ENCODE assay signal across 9 cellular contexts in genomic region chr2:84314901-84315330, GRCh38.
A peak's percentile ranks its signal among the peaks of the same experiment; 100 is the strongest.
DNase-seq lines count a peak whose midpoint lies in the region; ATAC-seq lines count a peak whose summit lies in the region.
"Had no signal": no experiment of that assay in that cellular context is flagged by ENCODE, and none has a peak within 500 bp of the region (broad histone marks: within the 10 kb centered on the region; RNA-seq: fewer than 3 reads in every experiment).

No MANE protein-coding gene starts in this region.

- H3K4me3 ChIP-seq in CD8-positive, alpha-beta memory T cell (ENCODE audit: low read length): no peak overlapping the region
- H3K4me3 ChIP-seq in effector memory CD4-positive, alpha-beta T cell (ENCODE audit: insufficient read depth, low read depth, low read length, poor library complexity, severe bottlenecking): no peak overlapping the region

- CTCF ChIA-PET in CD8-positive, alpha-beta memory T cell (lab: Charles Lee): interaction anchor here (0.8 to 3.1 kb wide), 5 partner anchors 11 to 18 kb away, joined by 3 to 24 read pairs (median 3); no protein-coding TSS in a partner anchor
- CTCF ChIA-PET in activated CD4-positive, alpha-beta memory T cell treated with anti-CD3 and anti-CD28 coated beads for 36 hours (lab: Charles Lee): interaction anchor here (0.6 to 4.8 kb wide), 15 partner anchors 10 to 1751 kb away, joined by 3 to 39 read pairs (median 3); no protein-coding TSS in a partner anchor

- ATAC-seq in GM19328 (IDR thresholded peaks at IDR 0.05; ENCODE audit: unreplicated experiment) (peak; percentile 94), HG03378 (IDR thresholded peaks at IDR 0.05; ENCODE audit: unreplicated experiment) (peak; percentile 99)

- no peaks in the 10 kb centered on the region for H3K36me3 ChIP-seq in CD8-positive, alpha-beta memory T cell (ENCODE audit: insufficient read depth, low read length)
- H3K36me3 ChIP-seq in effector memory CD4-positive, alpha-beta T cell (ENCODE audit: control insufficient read depth, insufficient read depth, low read length): no peaks in the 10 kb centered on the region

- POLR2A ChIA-PET in CD8-positive, alpha-beta memory T cell (lab: Charles Lee): no interaction called here
- POLR2A ChIA-PET in activated CD4-positive, alpha-beta memory T cell treated with anti-CD3 and anti-CD28 coated beads for 36 hours (lab: Charles Lee): no interaction called here

- H3K9me3 ChIP-seq in CD8-positive, alpha-beta memory T cell (ENCODE audit: low read length): no peaks in the 10 kb centered on the region
- no peaks in the 10 kb centered on the region for H3K9me3 ChIP-seq in effector memory CD4-positive, alpha-beta T cell (ENCODE audit: control insufficient read depth, low read length)

- no peaks in the 10 kb centered on the region for H3K4me1 ChIP-seq in CD8-positive, alpha-beta memory T cell (ENCODE audit: insufficient read depth, low read length)
- H3K4me1 ChIP-seq in effector memory CD4-positive, alpha-beta T cell (ENCODE audit: control insufficient read depth, insufficient read depth, low read length, poor library complexity, severe bottlenecking): no peaks in the 10 kb centered on the region

- DNase-seq in CD8-positive, alpha-beta memory T cell: peak; percentile 34 to 70 (median 54)
- DNase-seq in NCI-H774 (lab: John Stamatoyannopoulos, UW) (peak; percentile 50), middle frontal gyrus (ENCODE audit: extremely low spot score, low spot score) (peak; percentile 83)
- peak; percentile 83 for DNase-seq in activated CD4-positive, alpha-beta memory T cell treated with anti-CD3 and anti-CD28 coated beads for 36 hours
- peak; percentile 27 to 57 (median 38) for DNase-seq in effector memory CD4-positive, alpha-beta T cell
- DNase-seq in stimulated activated CD8-positive, alpha-beta memory T cell treated with anti-CD3 and anti-CD28 coated beads, Interleukin-4, amount 100 ng/mL, for 48 hours: peak; percentile 91

- H3K4me1 Mint-ChIP-seq in CD8-positive, alpha-beta memory T cell: peaks cover 3 to 5% (median 4%) of the 10 kb centered on the region in 3 donors
- peaks cover 4% of the 10 kb centered on the region for H3K4me1 Mint-ChIP-seq in activated CD4-positive, alpha-beta memory T cell treated with anti-CD3 and anti-CD28 coated beads for 36 hours (ENCODE audit: low read depth)

- H3K36me3 Mint-ChIP-seq in CD8-positive, alpha-beta memory T cell: no peaks in the 10 kb centered on the region
- H3K36me3 Mint-ChIP-seq in activated CD4-positive, alpha-beta memory T cell treated with anti-CD3 and anti-CD28 coated beads for 36 hours: no peaks in the 10 kb centered on the region

- intact Hi-C loops in activated CD4-positive, alpha-beta memory T cell treated with anti-CD3 and anti-CD28 coated beads for 36 hours (cut with micrococcal nuclease): loop anchor here (5.0 kb wide), 1 partner anchor 107 kb away; no protein-coding TSS in a partner anchor

- peaks cover 11 to 41% of the 10 kb centered on the region in 2 donors for H3K27me3 Mint-ChIP-seq in CD8-positive, alpha-beta memory T cell
- H3K27me3 Mint-ChIP-seq in activated CD4-positive, alpha-beta memory T cell treated with anti-CD3 and anti-CD28 coated beads for 36 hours: peaks cover 5% of the 10 kb centered on the region
- H3K27me3 Mint-ChIP-seq: dendritic cell treated with granulocyte-macrophage colony-stimulating factor and Interleukin-4, amounts not matched to agents 40 ng/mL and 50 ng/mL, for 4 days had no signal

- H3K27ac ChIP-seq in CD8-positive, alpha-beta memory T cell (ENCODE audit: low read depth, low read length): no peak overlapping the region
- no peak overlapping the region for H3K27ac ChIP-seq in effector memory CD4-positive, alpha-beta T cell (ENCODE audit: insufficient read depth, low read length, poor library complexity, severe bottlenecking)

- H3K9me3 Mint-ChIP-seq in CD8-positive, alpha-beta memory T cell: no peaks in the 10 kb centered on the region
- no peaks in the 10 kb centered on the region for H3K9me3 Mint-ChIP-seq in activated CD4-positive, alpha-beta memory T cell treated with anti-CD3 and anti-CD28 coated beads for 36 hours
- H3K9me3 Mint-ChIP-seq: dendritic cell treated with granulocyte-macrophage colony-stimulating factor and Interleukin-4, amounts not matched to agents 40 ng/mL and 50 ng/mL, for 4 days had no signal

- H3K4me3 Mint-ChIP-seq in CD8-positive, alpha-beta memory T cell: no peak overlapping the region
- no peak overlapping the region for H3K4me3 Mint-ChIP-seq in activated CD4-positive, alpha-beta memory T cell treated with anti-CD3 and anti-CD28 coated beads for 36 hours
- H3K4me3 Mint-ChIP-seq: dendritic cell treated with granulocyte-macrophage colony-stimulating factor and Interleukin-4, amounts not matched to agents 40 ng/mL and 50 ng/mL, for 4 days had no signal

- no peaks in the 10 kb centered on the region for H3K27me3 ChIP-seq in CD8-positive, alpha-beta memory T cell (ENCODE audit: insufficient read depth, low read length, poor library complexity, severe bottlenecking)
- peaks cover 3% of the 10 kb centered on the region for H3K27me3 ChIP-seq in effector memory CD4-positive, alpha-beta T cell (replicated peaks; ENCODE audit: control insufficient read depth, insufficient read depth, low read length, poor library complexity, severe bottlenecking)

- no peak overlapping the region for H3K27ac Mint-ChIP-seq in CD8-positive, alpha-beta memory T cell
- H3K27ac Mint-ChIP-seq in activated CD4-positive, alpha-beta memory T cell treated with anti-CD3 and anti-CD28 coated beads for 36 hours: no peak overlapping the region
- H3K27ac Mint-ChIP-seq: dendritic cell treated with granulocyte-macrophage colony-stimulating factor and Interleukin-4, amounts not matched to agents 40 ng/mL and 50 ng/mL, for 4 days had no signal

Comparison
In these comparisons a context has a peak if more than half of its experiments do, and no peak if none do; other contexts are left out.
1. DNase-seq: peak in every context shown above with its lines; median percentile 91 in stimulated activated CD8-positive, alpha-beta memory T cell treated with anti-CD3 and anti-CD28 coated beads, Interleukin-4, amount 100 ng/mL, for 48 hours; 83 in activated CD4-positive, alpha-beta memory T cell treated with anti-CD3 and anti-CD28 coated beads for 36 hours; 83 in middle frontal gyrus; 54 in CD8-positive, alpha-beta memory T cell; 50 in NCI-H774; 38 in effector memory CD4-positive, alpha-beta T cell.